ENCODE assay signal across 8 cellular contexts in the genomic region with DNA sequence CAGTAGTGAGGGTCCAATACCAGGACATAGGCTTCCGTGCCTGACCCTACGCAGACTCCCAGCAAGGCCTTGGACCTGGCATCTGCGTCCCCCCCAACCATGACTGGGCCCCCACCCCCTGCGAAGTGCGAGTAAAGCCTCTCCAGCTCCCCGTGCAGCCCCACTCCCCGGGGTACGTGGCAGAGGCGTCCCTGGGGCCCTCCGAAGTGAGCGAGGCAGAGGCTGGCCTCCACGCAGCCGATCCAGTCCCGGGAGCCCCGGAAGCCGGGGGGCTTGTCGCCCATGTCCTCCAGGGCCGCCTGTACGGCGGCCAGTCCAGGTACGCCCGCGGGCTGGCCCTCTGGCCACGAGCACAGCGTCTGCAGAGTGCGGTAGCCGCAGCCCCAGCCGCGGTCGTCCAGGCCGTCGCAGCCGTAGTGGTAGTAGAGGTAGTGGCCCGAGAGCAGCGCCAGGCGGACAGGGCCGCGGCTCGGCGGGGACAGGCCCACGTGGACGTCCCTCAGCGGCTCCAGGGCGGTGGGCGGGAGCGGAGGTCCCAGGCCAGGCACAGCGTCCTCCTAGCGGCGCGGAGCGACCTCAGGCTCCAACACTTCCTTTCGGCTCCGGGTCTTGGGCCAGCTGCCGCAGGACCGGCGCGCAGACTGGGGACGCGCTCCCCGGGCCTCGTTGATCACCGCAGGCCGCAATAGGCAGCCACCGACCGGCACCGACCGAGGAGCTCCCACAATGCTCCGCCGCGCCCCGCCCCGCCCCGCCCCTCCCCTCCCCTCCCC. TPM values are rescaled to one million over a fixed set of nuclear protein-coding genes. Genes with fewer than 3 reads are reported as not detected.
DNase-seq lines count a peak whose midpoint lies in the region; ATAC-seq and TF ChIP-seq lines count a peak whose summit lies in the region.

A gene (minus strand): TSS at position 728 of the 773 bp plus-strand sequence. CDS start 444 bp downstream, at position 284.

- no peak for TF ChIP-seq RAD21 in HCT116 (IDR thresholded peaks at IDR 0.05; ENCODE audit: low read depth)

- no TSS peak for BruUV-seq in HCT116 (replicated peaks; lab: Mats Ljungman, UMichigan)

- H2AFZ ChIP-seq in HCT116 (ENCODE audit: low read depth, low read length, poor library complexity, severe bottlenecking) (no peak within 1 kb of the TSS), OCI-LY1 (ENCODE audit: low read length) (no peak within 1 kb of the TSS)

- CTCF ChIA-PET in HCT116 (lab: Charles Lee), result interaction anchor here (0.7 to 1.6 kb wide), 11 partner anchors 9 to 394 kb away, joined by 3 to 8 read pairs (median 4); a partner anchor contains a TSS

- H3K9me2 ChIP-seq in HCT116 (ENCODE audit: insufficient read depth), result no peaks in the 10 kb centered on the region
- H3K9me2 ChIP-seq in OCI-LY1 (ENCODE audit: low read depth, low read length), result no peaks in the 10 kb centered on the region

- H4K20me1 ChIP-seq in HCT116 (ENCODE audit: insufficient read depth), result no peaks in the 10 kb centered on the region
- H4K20me1 ChIP-seq in OCI-LY1 (ENCODE audit: insufficient read depth, low read length), result no peaks in the 10 kb centered on the region

- H3K9ac ChIP-seq in HCT116 (ENCODE audit: low read length) (peak within 1 kb of the TSS; percentile 97), OCI-LY1 (ENCODE audit: low read length) (peak within 1 kb of the TSS; percentile 84)

- 0 out of 2 replicates have a peak, but pooled peaks cover 6% of the 10 kb centered on the region for H3F3A ChIP-seq in OCI-LY1 (ENCODE audit: insufficient read depth, low read length)

- H3K27ac ChIP-seq in HCT116 (ENCODE audit: low read depth, low read length), result peak within 1 kb of the TSS; percentile 85
- peak within 1 kb of the TSS; percentile 85 for H3K27ac ChIP-seq in OCI-LY1 (ENCODE audit: low read depth, low read length, poor library complexity, severe bottlenecking)
- H3K27ac ChIP-seq in ectodermal cell (ENCODE audit: insufficient read depth, low read depth, low read length, poor library complexity, severe bottlenecking), result peak within 1 kb of the TSS; percentile 90

- H3K9me3 ChIP-seq in HCT116 (ENCODE audit: control insufficient read depth in 1 of 2, insufficient read depth in 1 of 2, low read depth in 1 of 2, low read length in 2 of 2) (no peaks in the 10 kb centered on the region), OCI-LY1 (ENCODE audit: low read length) (no peaks in the 10 kb centered on the region), ectodermal cell (ENCODE audit: control insufficient read depth, low read length) (no peaks in the 10 kb centered on the region)

- H3K4me3 ChIP-seq in HCT116 (replicated peaks in 1 of 2; ENCODE audit: low read depth in 1 of 2, low read length in 2 of 2), result peak within 1 kb of the TSS; percentile 68 to 83
- peak within 1 kb of the TSS; percentile 74 for H3K4me3 ChIP-seq in OCI-LY1 (ENCODE audit: low read depth, low read length, poor library complexity, severe bottlenecking)
- peak within 1 kb of the TSS; percentile 60 for H3K4me3 ChIP-seq in ectodermal cell (ENCODE audit: insufficient read depth, low read depth, low read length)

- WGBS in ectodermal cell, 2 experiments, result 4 to 6% methylated on average over 68 to 70 of the region's 73 CpGs

- TF ChIP-seq POLR2A in HCT116 (IDR thresholded peaks at IDR 0.05; ENCODE audit: borderline replicate concordance, extremely low read depth, insufficient read depth, insufficient read length), result peak; percentile 46

- H3K27me3 ChIP-seq in HCT116 (ENCODE audit: insufficient read depth, low read length), result no peaks in the 10 kb centered on the region
- 0 out of 2 replicates have a peak, but pooled peaks cover 4% of the 10 kb centered on the region for H3K27me3 ChIP-seq in OCI-LY1 (ENCODE audit: insufficient read depth, low read length)
- peaks cover under 1% of the 10 kb centered on the region for H3K27me3 ChIP-seq in ectodermal cell (ENCODE audit: control insufficient read depth, insufficient read depth, low read length, poor library complexity, severe bottlenecking)

- TF ChIP-seq CTCF in HCT116 (IDR thresholded peaks at IDR 0.05 in 2 of 3, conservative IDR thresholded peaks at IDR 0.05 in 1 of 3; ENCODE audit: borderline replicate concordance in 1 of 3, insufficient read depth in 1 of 3, low read depth in 2 of 3, low read length in 2 of 3) (no peak), OCI-LY1 (IDR thresholded peaks at IDR 0.05; ENCODE audit: low read length) (no peak)

- peak; percentile 21 for DNase-seq in HCT116 (ENCODE audit: low read depth, low spot score)
- no peak for DNase-seq in myocyte (ENCODE audit: low read depth)
- DNase-seq in NCI-H446 treated with DMSO at 0.1 percent for 48 hours (lab: John Stamatoyannopoulos, UW), result no peak
- DNase-seq in 8988T, result no peak
- no peak for DNase-seq in SIG-M5 (lab: John Stamatoyannopoulos, UW)

- ATAC-seq in GM18519 (IDR thresholded peaks at IDR 0.05; ENCODE audit: low FRiP score, unreplicated experiment), result peak; percentile 14
- peak; percentile 59 for ATAC-seq in HCT116

- peaks cover 31 to 48% of the 10 kb centered on the region in 2 experiments; a peak in 3 of 4 replicates for H3K36me3 ChIP-seq in HCT116 (ENCODE audit: control insufficient read depth in 1 of 2, insufficient read depth in 2 of 2, low read length in 2 of 2)
- peaks cover 44% of the 10 kb centered on the region for H3K36me3 ChIP-seq in OCI-LY1 (ENCODE audit: insufficient read depth, low read length)
- peaks cover 29% of the 10 kb centered on the region for H3K36me3 ChIP-seq in ectodermal cell (ENCODE audit: control insufficient read depth, insufficient read depth, low read length)

- POLR2A ChIA-PET in HCT116 (lab: Charles Lee), result interaction anchor here (0.5 to 2.7 kb wide), 15 partner anchors 11 to 328 kb away, joined by 3 to 31 read pairs (median 4); a partner anchor contains a TSS

- peak within 1 kb of the TSS; percentile 98 for H3K4me2 ChIP-seq in HCT116 (ENCODE audit: low read length)
- peak within 1 kb of the TSS; percentile 78 for H3K4me2 ChIP-seq in OCI-LY1 (ENCODE audit: low read length)

- intact Hi-C loops in HCT116 (cut with micrococcal nuclease), result no loop called here

- RAD21 ChIA-PET in HCT116 (lab: Charles Lee; ENCODE audit: low non-redundant PET in 1 of 2, low total read pairs in 2 of 2, uncharacterized antibody in 2 of 2, unreplicated experiment in 2 of 2), result interaction anchor here (0.6 to 0.9 kb wide), 5 partner anchors 14 to 303 kb away, joined by 3 to 7 read pairs (median 4); a partner anchor contains a TSS

- peaks cover 44% of the 10 kb centered on the region for H3K79me2 ChIP-seq in HCT116 (ENCODE audit: insufficient read depth, low read length)
- H3K79me2 ChIP-seq in OCI-LY1 (ENCODE audit: insufficient read depth, low read length), result no peaks in the 10 kb centered on the region

- H3K4me1 ChIP-seq in HCT116 (ENCODE audit: control insufficient read depth in 1 of 2, insufficient read depth in 2 of 2, low read length in 2 of 2), result peaks cover 8 to 45% of the 10 kb centered on the region in 2 experiments
- H3K4me1 ChIP-seq in OCI-LY1 (ENCODE audit: insufficient read depth, low read length, severe bottlenecking), result peaks cover 41% of the 10 kb centered on the region
- peaks cover 13% of the 10 kb centered on the region for H3K4me1 ChIP-seq in ectodermal cell (ENCODE audit: control insufficient read depth, insufficient read depth, low read length)

TF ChIP-seq in HCT116, 20 proteins besides CTCF, POLR2A, EP300 and RAD21:
- TF ChIP-seq CEBPB (IDR thresholded peaks at IDR 0.05; ENCODE audit: low read depth) (no peak), ZNF274 (IDR thresholded peaks at IDR 0.05; ENCODE audit: low read depth, low read length) (no peak), TCF7L2 (IDR thresholded peaks at IDR 0.05; ENCODE audit: borderline replicate concordance, extremely low read depth, insufficient read depth, insufficient read length) (no peak), JUND (IDR thresholded peaks at IDR 0.05) (no peak), POLR2AphosphoS5 (IDR thresholded peaks at IDR 0.05; ENCODE audit: low read depth, low read length) (peak; percentile 77), ZFX (IDR thresholded peaks at IDR 0.05) (peak; percentile 99)
- TF ChIP-seq, protein P1, sequence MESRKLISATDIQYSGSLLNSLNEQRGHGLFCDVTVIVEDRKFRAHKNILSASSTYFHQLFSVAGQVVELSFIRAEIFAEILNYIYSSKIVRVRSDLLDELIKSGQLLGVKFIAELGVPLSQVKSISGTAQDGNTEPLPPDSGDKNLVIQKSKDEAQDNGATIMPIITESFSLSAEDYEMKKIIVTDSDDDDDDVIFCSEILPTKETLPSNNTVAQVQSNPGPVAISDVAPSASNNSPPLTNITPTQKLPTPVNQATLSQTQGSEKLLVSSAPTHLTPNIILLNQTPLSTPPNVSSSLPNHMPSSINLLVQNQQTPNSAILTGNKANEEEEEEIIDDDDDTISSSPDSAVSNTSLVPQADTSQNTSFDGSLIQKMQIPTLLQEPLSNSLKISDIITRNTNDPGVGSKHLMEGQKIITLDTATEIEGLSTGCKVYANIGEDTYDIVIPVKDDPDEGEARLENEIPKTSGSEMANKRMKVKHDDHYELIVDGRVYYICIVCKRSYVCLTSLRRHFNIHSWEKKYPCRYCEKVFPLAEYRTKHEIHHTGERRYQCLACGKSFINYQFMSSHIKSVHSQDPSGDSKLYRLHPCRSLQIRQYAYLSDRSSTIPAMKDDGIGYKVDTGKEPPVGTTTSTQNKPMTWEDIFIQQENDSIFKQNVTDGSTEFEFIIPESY (IDR thresholded peaks at IDR 0.05; ENCODE audit: extremely low read depth, insufficient replicate concordance, low read length), result no peak

RNA-seq across cellular contexts. Expression of the gene that starts here (rescaled TPM):
- total RNA-seq in HCT116 (2021; ENCODE audit: unreplicated experiment) (5.6 TPM), myocyte (8.5 and 14.3 TPM in 2 replicates)
- 2.4 and 3.1 TPM in 2 replicates for polyA plus RNA-seq in HCT116 (2012)
- polyA plus RNA-seq in ectodermal cell (2013, experiment 1 of 4), result 0.72 TPM
- polyA plus RNA-seq in ectodermal cell (2013, experiment 2 of 4), result 1.5 TPM
- 1.9 TPM for polyA plus RNA-seq in ectodermal cell (2013, experiment 3 of 4)
- polyA plus RNA-seq in ectodermal cell (2013, experiment 4 of 4), result 1.7 TPM
- 5.4 TPM for polyA plus RNA-seq in myocyte (2012)
